Comparison of ENCODE assay signal across 23 cellular contexts in the genomic region with DNA sequence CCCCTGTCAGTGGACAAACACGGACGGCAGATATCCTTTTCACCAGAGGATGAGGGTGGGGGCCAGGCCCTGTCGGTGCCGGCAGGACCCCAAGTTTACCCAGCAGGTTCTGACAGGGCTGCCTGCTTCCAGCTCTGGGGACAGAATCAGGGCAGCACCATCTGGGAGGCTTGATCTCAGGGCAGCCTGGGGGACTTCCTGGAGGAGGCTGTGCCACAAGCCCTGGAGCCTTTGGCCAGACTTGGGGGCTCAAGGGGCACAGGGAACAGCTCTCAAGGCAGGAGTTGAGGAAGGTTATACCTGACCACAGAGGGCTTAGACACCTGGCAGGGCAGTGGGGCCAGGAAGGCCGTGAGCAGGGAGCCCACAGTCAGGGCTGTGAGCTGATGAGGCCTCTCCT. TPM values are rescaled to one million over a fixed set of nuclear protein-coding genes. Genes with fewer than 3 reads are reported as not detected.
DNase-seq lines count a peak whose midpoint lies in the region; ATAC-seq, FAIRE-seq and TF ChIP-seq lines count a peak whose summit lies in the region.
"Had no signal": no experiment of that assay in that cellular context is flagged by ENCODE, and none has a peak within 500 bp of the region (broad histone marks: within the 10 kb centered on the region; RNA-seq: fewer than 3 reads in every experiment).

No MANE protein-coding gene starts in this region.

- no peak overlapping the region for H2AFZ ChIP-seq in GM23338

- H3K27ac Mint-ChIP-seq in GM23338 (no peak overlapping the region), nephron (peak overlapping the region in 2 of 3 experiments; percentile 48 to 89), nephron progenitor cell (no peak overlapping the region)
- H3K27ac Mint-ChIP-seq: CD8-positive, alpha-beta T cell; HFFc6; IgD-negative memory B cell had no signal

- POLR2A ChIA-PET in A549 (lab: Yijun Ruan, JAX) = no interaction called here

- no peak for TF ChIP-seq POLR2A in A549 (IDR thresholded peaks at IDR 0.05; ENCODE audit: low read length)
- no peak for TF ChIP-seq POLR2A in testis (IDR thresholded peaks at IDR 0.05)

- TF ChIP-seq EP300 in A549 (IDR thresholded peaks at IDR 0.05) = no peak

- no peaks in the 10 kb centered on the region for H3F3A ChIP-seq in GM23338 (replicated peaks; ENCODE audit: low read depth)

- H3K79me2 ChIP-seq in GM23338 (replicated peaks; ENCODE audit: insufficient read depth) = no peaks in the 10 kb centered on the region

- H3K9me3 Mint-ChIP-seq in GM23338 (no peaks in the 10 kb centered on the region; the same call in 2 of the 3 replicates), nephron (no peaks in the 10 kb centered on the region), nephron progenitor cell (no peaks in the 10 kb centered on the region)
- H3K9me3 Mint-ChIP-seq: CD8-positive, alpha-beta T cell; HFFc6; IgD-negative memory B cell had no signal

- H3K4me1 Mint-ChIP-seq in GM23338 (peaks cover 11% of the 10 kb centered on the region), nephron (peaks cover 40% of the 10 kb centered on the region), nephron progenitor cell (peaks cover 60% of the 10 kb centered on the region)
- H3K4me1 Mint-ChIP-seq: IgD-negative memory B cell had no signal

- H3K27me3 ChIP-seq in GM23338 (ENCODE audit: insufficient read depth) = no peaks in the 10 kb centered on the region
- no peaks in the 10 kb centered on the region for H3K27me3 ChIP-seq in WERI-Rb-1 (ENCODE audit: insufficient read depth, low read depth, severe bottlenecking)
- H3K27me3 ChIP-seq in testis = no peaks in the 10 kb centered on the region
- H3K27me3 ChIP-seq: BE2C had no signal

- no peak for DNase-seq in A549 (ENCODE audit: low read depth in 1 of 2, low spot score in 1 of 2)
- no peak for DNase-seq in GM23338 (ENCODE audit: low spot score)
- no peak for DNase-seq in WERI-Rb-1
- DNase-seq in putamen (ENCODE audit: low spot score) = no peak
- no peak for DNase-seq in testis
- no peak for DNase-seq in nephron progenitor cell
- DNase-seq: BE2C; CD8-positive, alpha-beta T cell; COR-L47; DMS153; DMS79 treated with DMSO at 0.1 percent for 48 hours; EL; GOT3; HCEC 1CT; HFFc6 had no signal

- H3K27me3 Mint-ChIP-seq in GM23338 (ENCODE audit: insufficient read depth, low read depth, poor library complexity) (peaks cover 6% of the 10 kb centered on the region), nephron (ENCODE audit: low read depth) (no peaks in the 10 kb centered on the region), nephron progenitor cell (ENCODE audit: low read depth, poor library complexity) (peaks cover 8% of the 10 kb centered on the region)
- H3K27me3 Mint-ChIP-seq: IgD-negative memory B cell had no signal

- TF ChIP-seq CTCF in A549 (IDR thresholded peaks at IDR 0.05) (no peak), GM23338 (conservative IDR thresholded peaks at IDR 0.05; ENCODE audit: low read depth in 2 of 2) (no peak), WERI-Rb-1 (IDR thresholded peaks at IDR 0.05; ENCODE audit: low read depth, low read length) (no peak), nephron (IDR thresholded peaks at IDR 0.05; ENCODE audit: unreplicated experiment in 3 of 3) (no peak), testis (IDR thresholded peaks at IDR 0.05) (no peak), nephron progenitor cell (IDR thresholded peaks at IDR 0.05) (no peak)

- FAIRE-seq in A549 (lab: Jason Lieb, UNC) = no peak
- FAIRE-seq: A204.1, D721Med, G401.6, GM12891 had no signal

- intact Hi-C loops in testis (cut with DNase I; ENCODE audit: low total_unique reads) = no loop called here

- H3K4me3 Mint-ChIP-seq in GM23338 (no peak overlapping the region), nephron (no peak overlapping the region), nephron progenitor cell (no peak overlapping the region)
- H3K4me3 Mint-ChIP-seq: CD8-positive, alpha-beta T cell; HFFc6; IgD-negative memory B cell had no signal

- H3K9me3 ChIP-seq in A549 = no peaks in the 10 kb centered on the region
- H3K9me3 ChIP-seq in WERI-Rb-1 (ENCODE audit: severe bottlenecking) = no peaks in the 10 kb centered on the region
- no peaks in the 10 kb centered on the region for H3K9me3 ChIP-seq in testis
- H3K9me3 ChIP-seq: BE2C had no signal

- no peak for TF ChIP-seq RAD21 in A549 (conservative IDR thresholded peaks at IDR 0.05 in 1 of 2, IDR thresholded peaks at IDR 0.05 in 1 of 2)

- H3K36me3 Mint-ChIP-seq in GM23338 (ENCODE audit: low read depth) (peaks cover 3% of the 10 kb centered on the region; the same call in 2 of the 3 replicates), nephron (ENCODE audit: low read depth) (peaks cover 7% of the 10 kb centered on the region), nephron progenitor cell (ENCODE audit: low read depth) (peaks cover 5% of the 10 kb centered on the region)

- CTCF ChIA-PET in A549 (lab: Yijun Ruan, JAX) = no interaction called here

- H3K27ac ChIP-seq in A549 (no peak overlapping the region), GM23338 (ENCODE audit: low read depth) (no peak overlapping the region), WERI-Rb-1 (0 out of 2 replicates have a peak overlapping the region, but pooled peaks have one; percentile 24), testis (no peak overlapping the region)
- H3K27ac ChIP-seq: C4-2B, HL-60 had no signal

- H3K9me2 ChIP-seq in GM23338 (ENCODE audit: insufficient read depth) = no peaks in the 10 kb centered on the region

- no peaks in the 10 kb centered on the region for H3K36me3 ChIP-seq in GM23338 (ENCODE audit: insufficient read depth)
- peaks cover 21% of the 10 kb centered on the region for H3K36me3 ChIP-seq in WERI-Rb-1
- H3K36me3 ChIP-seq in testis (ENCODE audit: low read depth, missing control alignments) = no peaks in the 10 kb centered on the region
- H3K36me3 ChIP-seq: BE2C had no signal

- no peak overlapping the region for H3K4me3 ChIP-seq in A549
- no peak overlapping the region for H3K4me3 ChIP-seq in GM23338
- no peak overlapping the region for H3K4me3 ChIP-seq in WERI-Rb-1 (ENCODE audit: low read depth, low read length)
- no peak overlapping the region for H3K4me3 ChIP-seq in testis

- WGBS in A549 (ENCODE audit: missing lambda C conversion rate) = no CpG with 5 or more reads among the region's 5 CpGs
- 83% methylated on average over 5 of the region's 5 CpGs; no CpG with 5 or more reads in 1 of the 2 donors for WGBS in testis, 2 donors

- H3K4me1 ChIP-seq in A549 (no peaks in the 10 kb centered on the region), GM23338 (ENCODE audit: insufficient read depth) (no peaks in the 10 kb centered on the region; the same call in 1 of the 2 replicates), testis (peaks cover 43% of the 10 kb centered on the region)

- H3K4me2 ChIP-seq in A549 = no peak overlapping the region
- no peak overlapping the region for H3K4me2 ChIP-seq in GM23338

- no peaks in the 10 kb centered on the region; the same call in 1 of the 2 replicates for H4K20me1 ChIP-seq in GM23338 (replicated peaks; ENCODE audit: insufficient read depth)

- ATAC-seq in A549 (no peak), GM23338 (peak; percentile 12; the same call in 2 of the 3 replicates)
- ATAC-seq: CD8-positive, alpha-beta T cell had no signal

TF ChIP-seq in A549, 52 proteins besides CTCF, POLR2A, EP300 and RAD21:
- TF ChIP-seq ZFP36 (IDR thresholded peaks at IDR 0.05; ENCODE audit: borderline replicate concordance, partially characterized antibody) = peak; percentile 57
- TF ChIP-seq TFCP2L1 (CRISPR knock-in tag; IDR thresholded peaks at IDR 0.05) = no peak

TF ChIP-seq in GM23338, 12 proteins besides CTCF, POLR2A, EP300 and RAD21 (continues in another document):
- no peak for TF ChIP-seq EZH2phosphoT487 (IDR thresholded peaks at IDR 0.05; ENCODE audit: unreplicated experiment)

RNA-seq across cellular contexts. Expression of gene COMP, which starts 45.2 kb away (rescaled TPM):
- polyA plus RNA-seq in A549 (2011; rRNA removed) = not detected in 2 replicates
- polyA plus RNA-seq in A549 (2012; cell fraction: cytosol; rRNA removed) = 0.03 TPM in 1 of 2 replicates, not detected in the other
- 0.10 TPM in 1 of 2 replicates, not detected in the other for polyA plus RNA-seq in A549 (2012; cell fraction: nucleus; rRNA removed)
- polyA plus RNA-seq in A549 (2017; fragmentation: RNase III; extraction: RNeasy Plus Mini Kit Qiagen cat#74134 plus additional on column Dnase treatment) = not detected in 3 replicates
- polyA minus RNA-seq in A549 (2011; rRNA and poly(A)+ RNA removed) = not detected in 2 replicates
- 0.63 TPM in 1 of 2 replicates, not detected in the other for total RNA-seq in GM23338 (2014; rRNA removed; shearing (Covaris generic))
- 0.31 and 0.58 TPM in 2 replicates for polyA plus RNA-seq in GM23338 (2016; fragmentation: Nextera tagmentation; extraction: Ambion mirVana)
- total RNA-seq in testis = 1 to 10 TPM; 3.8 to 7.1 TPM
- 23.4 TPM for polyA plus RNA-seq in testis (ENCODE audit: insufficient read depth, low read depth, low replicate concordance)
- total RNA-seq: CD8-positive, alpha-beta T cell had no signal
- polyA plus RNA-seq: IgD-negative memory B cell had no signal

Comparison
In these comparisons a context has a peak if more than half of its experiments do, and no peak if none do; other contexts are left out.
1. H3K27ac Mint-ChIP-seq: peak in nephron (2 of 3); none in GM23338 (single experiment) and nephron progenitor cell (single experiment).
2. RNA of gene COMP, which starts 45.2 kb away (polyA plus RNA-seq): 23.4 TPM in testis (single experiment); 0.31 to 0.58 TPM in GM23338 and 0.03 to 0.10 TPM in A549; every median in the first group is over 10 times any median in the second.